21 cellular contexts compared by ENCODE assay signal in genomic region chr3:78879516-78879860, GRCh38.
DNase-seq lines count a peak whose midpoint lies in the region; ATAC-seq and TF ChIP-seq lines count a peak whose summit lies in the region.
"Had no signal": no experiment of that assay in that cellular context is flagged by ENCODE, and none has a peak within 500 bp of the region (broad histone marks: within the 10 kb centered on the region; RNA-seq: fewer than 3 reads in every experiment).

No MANE protein-coding gene starts in this region.

- TF ChIP-seq CTCF in left ventricle myocardium inferior (IDR thresholded peaks at IDR 0.05; ENCODE audit: borderline replicate concordance) = no peak

- H3K4me1 ChIP-seq in left ventricle myocardium inferior = peaks cover 20% of the 10 kb centered on the region
- no peaks in the 10 kb centered on the region for H3K4me1 ChIP-seq in right cardiac atrium (ENCODE audit: control insufficient read depth, insufficient read depth, low read length)
- H3K4me1 ChIP-seq: BE2C, Peyer's patch had no signal

- H3K9me3 ChIP-seq in left ventricle myocardium inferior (replicated peaks) (peaks cover 4% of the 10 kb centered on the region), right cardiac atrium (ENCODE audit: control insufficient read depth, low read length) (no peaks in the 10 kb centered on the region)
- H3K9me3 ChIP-seq: BE2C, Peyer's patch, tibial artery had no signal

- intact Hi-C loops in left ventricle myocardium inferior (cut with micrococcal nuclease) (no loop called here), right cardiac atrium (cut with DNase I) (no loop called here)

- H3K27me3 ChIP-seq in left ventricle myocardium inferior (ENCODE audit: low read depth) = no peaks in the 10 kb centered on the region
- no peaks in the 10 kb centered on the region for H3K27me3 ChIP-seq in right cardiac atrium (ENCODE audit: control insufficient read depth, insufficient read depth)
- H3K27me3 ChIP-seq: BE2C, hepatocyte, Peyer's patch, tibial artery had no signal

- peak overlapping the region; percentile 62 for H3K27ac ChIP-seq in left ventricle myocardium inferior (replicated peaks)
- no peak overlapping the region for H3K27ac ChIP-seq in right cardiac atrium (ENCODE audit: low read length)
- H3K27ac ChIP-seq: epithelial cell of prostate, hepatocyte, Peyer's patch had no signal

- 63% methylated on average over 6 of the region's 6 CpGs for WGBS in right cardiac atrium

- no peaks in the 10 kb centered on the region for H3K36me3 ChIP-seq in left ventricle myocardium inferior
- H3K36me3 ChIP-seq: BE2C, Peyer's patch, tibial artery had no signal

- no peak for DNase-seq in left ventricle myocardium inferior
- no peak for DNase-seq in right cardiac atrium
- DNase-seq in NCI-H69 (lab: John Stamatoyannopoulos, UW) = peak; percentile 87
- peak; percentile 65 for DNase-seq in left kidney (ENCODE audit: low read depth, low spot score)
- DNase-seq in NCI-H1930 (lab: John Stamatoyannopoulos, UW) = no peak
- DNase-seq in NCI-H526 (lab: John Stamatoyannopoulos, UW) = no peak
- DNase-seq: activated CD4-positive, alpha-beta T cell treated with anti-CD3 and anti-CD28 coated beads for 4 hours; activated T-cell treated with anti-CD3 and anti-CD28 coated beads, Interleukin-2, amount 50 U/mL, for 72 hours; aorta; BE2C; central memory CD4-positive, alpha-beta T cell; immature natural killer cell; left ventricle myocardium superior; Peyer's patch; small intestine; stimulated activated naive B cell treated with anti-CD40 and anti-IgM and Interleukin-4, amounts not matched to agents 10 μg/mL and 1 μg/mL and 100 μg/mL, for 72 hours; tibial artery had no signal

- H3K4me3 ChIP-seq in left ventricle myocardium inferior = no peak overlapping the region
- no peak overlapping the region for H3K4me3 ChIP-seq in right cardiac atrium (ENCODE audit: low read length)
- H3K4me3 ChIP-seq: hepatocyte, Peyer's patch, tibial artery had no signal

- ATAC-seq in right cardiac atrium (no peak), GM18873 (IDR thresholded peaks at IDR 0.05; ENCODE audit: low FRiP score, unreplicated experiment) (no peak), GM21515 (IDR thresholded peaks at IDR 0.05; ENCODE audit: unreplicated experiment) (no peak)
- ATAC-seq: activated T-cell treated with anti-CD3 and anti-CD28 coated beads, Interleukin-2, amount 50 U/mL, for 72 hours; left ventricle myocardium superior; stimulated activated naive B cell treated with anti-CD40 and anti-IgM and Interleukin-4, amounts not matched to agents 10 μg/mL and 1 μg/mL and 100 μg/mL, for 72 hours had no signal

Comparison
In these comparisons a context has a peak if more than half of its experiments do, and no peak if none do; other contexts are left out.
1. DNase-seq: peak in NCI-H69 (single experiment) and left kidney (single experiment); none in left ventricle myocardium inferior (single experiment), right cardiac atrium (0 of 3), NCI-H1930 (0 of 2) and NCI-H526 (0 of 2).